Comparison of ENCODE assay signal across 8 cellular contexts in genomic region chr2:16927398-16927797, GRCh38.
"Had no signal": no experiment of that assay in that cellular context is flagged by ENCODE, and none has a peak within 500 bp of the region (broad histone marks: within the 10 kb centered on the region; RNA-seq: fewer than 3 reads in every experiment).

No MANE protein-coding gene starts in this region.

- H3K27ac Mint-ChIP-seq: GM23338, H9 had no signal

- ATAC-seq: GM23338, K562 had no signal

- H3K4me3 Mint-ChIP-seq: GM23338, H9 had no signal

- FAIRE-seq: H1, H54, HTR-8/SVneo, K562 had no signal

- H3K9me3 Mint-ChIP-seq: GM23338, H9 had no signal

- DNase-seq: H9, HCEC 1CT, IMR-90 had no signal

- H3K4me1 Mint-ChIP-seq: GM23338 had no signal

- H2AFZ ChIP-seq: GM23338 had no signal

- H3K4me3 ChIP-seq: GM23338, K562 had no signal

- H3K4me2 ChIP-seq: GM23338 had no signal
